17 cellular contexts compared by ENCODE assay signal in genomic region chr11:111566324-111566723, GRCh38. TPM values are rescaled to one million over a fixed set of nuclear protein-coding genes. Genes with fewer than 3 reads are reported as not detected.
DNase-seq lines count a peak whose midpoint lies in the region; ATAC-seq and TF ChIP-seq lines count a peak whose summit lies in the region.
"Had no signal": no experiment of that assay in that cellular context is flagged by ENCODE, and none has a peak within 500 bp of the region (broad histone marks: within the 10 kb centered on the region; RNA-seq: fewer than 3 reads in every experiment).

No MANE protein-coding gene starts in this region.

- H3K79me2 ChIP-seq in Loucy (ENCODE audit: insufficient read depth, low read length): no peaks in the 10 kb centered on the region

- no peaks in the 10 kb centered on the region for H3K9me3 ChIP-seq in Loucy (ENCODE audit: insufficient read depth, low read depth, low read length)
- H3K9me3 ChIP-seq: BLaER1 treated with 17β-estradiol and CSF1 and Interleukin-3, amounts not matched to agents 10 nM and 100 nM had no signal

- H3K27me3 ChIP-seq in Loucy (ENCODE audit: insufficient read depth, low read length, poor library complexity, severe bottlenecking): no peaks in the 10 kb centered on the region
- H3K27me3 ChIP-seq: BLaER1 treated with 17β-estradiol and CSF1 and Interleukin-3, amounts not matched to agents 10 nM and 100 nM had no signal

- ATAC-seq in GM18505 (IDR thresholded peaks at IDR 0.05; ENCODE audit: unreplicated experiment): no peak

- no peak overlapping the region for H3K4me2 ChIP-seq in Loucy (ENCODE audit: low read depth, low read length, poor library complexity, severe bottlenecking)
- H3K4me2 ChIP-seq: BLaER1 treated with 17β-estradiol and CSF1 and Interleukin-3, amounts not matched to agents 10 nM and 100 nM had no signal

- no peaks in the 10 kb centered on the region for H3K36me3 Mint-ChIP-seq in osteocyte (ENCODE audit: unreplicated experiment)
- no peaks in the 10 kb centered on the region for H3K36me3 Mint-ChIP-seq in glutamatergic neuron (ENCODE audit: unreplicated experiment)
- H3K36me3 Mint-ChIP-seq: CD8-positive, alpha-beta memory T cell had no signal

- H3K9me2 ChIP-seq in Loucy (replicated peaks; ENCODE audit: low read depth, low read length): no peaks in the 10 kb centered on the region

- H3K9ac ChIP-seq in Loucy (ENCODE audit: low read depth, low read length, poor library complexity, severe bottlenecking): no peak overlapping the region

- no peak overlapping the region for H3K4me3 ChIP-seq in Loucy (ENCODE audit: low read length, poor library complexity, severe bottlenecking)
- H3K4me3 ChIP-seq: BLaER1 treated with 17β-estradiol and CSF1 and Interleukin-3, amounts not matched to agents 10 nM and 100 nM had no signal

- H3K4me1 Mint-ChIP-seq in osteocyte (ENCODE audit: unreplicated experiment): peaks cover 22% of the 10 kb centered on the region
- peaks cover 9% of the 10 kb centered on the region for H3K4me1 Mint-ChIP-seq in glutamatergic neuron (ENCODE audit: low read depth, unreplicated experiment)
- H3K4me1 Mint-ChIP-seq: CD8-positive, alpha-beta memory T cell had no signal

- DNase-seq in NCI-H510A treated with DMSO at 0.1 percent for 48 hours (lab: John Stamatoyannopoulos, UW) (peak; percentile 29), NCI-H510A (lab: John Stamatoyannopoulos, UW) (no peak), cerebellar cortex (ENCODE audit: low spot score) (peak; percentile 24), osteocyte (ENCODE audit: extremely low spot score, unreplicated experiment) (no peak), DMS153 (lab: John Stamatoyannopoulos, UW) (no peak), glutamatergic neuron (no peak)
- DNase-seq: CD8-positive, alpha-beta memory T cell; DND-41; Kasumi-1; NCI-H1105 treated with DMSO at 0.1 percent for 48 hours; NCI-H2029; NCI-H524 treated with DMSO at 0.1 percent for 48 hours; NK-92 treated with Interleukin-12 subunit alpha and Interleukin-12 subunit beta, amount 100 ng/mL, for 24 hours; OCI-M1 had no signal

- H3K4me3 Mint-ChIP-seq in osteocyte (ENCODE audit: unreplicated experiment): no peak overlapping the region
- H3K4me3 Mint-ChIP-seq in glutamatergic neuron (ENCODE audit: unreplicated experiment): no peak overlapping the region
- H3K4me3 Mint-ChIP-seq: CD8-positive, alpha-beta memory T cell had no signal

- no peak for TF ChIP-seq POLR2A in GM18505 (IDR thresholded peaks at IDR 0.05; ENCODE audit: borderline replicate concordance, extremely low read depth, insufficient read depth, insufficient read length)

- peak overlapping the region; percentile 23 for H3K27ac Mint-ChIP-seq in osteocyte (ENCODE audit: unreplicated experiment)
- H3K27ac Mint-ChIP-seq in glutamatergic neuron (ENCODE audit: unreplicated experiment): no peak overlapping the region

- H3K36me3 ChIP-seq in Loucy (ENCODE audit: insufficient read depth, low read length): no peaks in the 10 kb centered on the region
- H3K36me3 ChIP-seq: BLaER1 treated with 17β-estradiol and CSF1 and Interleukin-3, amounts not matched to agents 10 nM and 100 nM had no signal

- TF ChIP-seq CTCF in Loucy (conservative IDR thresholded peaks at IDR 0.05; ENCODE audit: low read length) (no peak), osteocyte (IDR thresholded peaks at IDR 0.05) (no peak), glutamatergic neuron (IDR thresholded peaks at IDR 0.05; ENCODE audit: partially characterized antibody, unreplicated experiment) (no peak)

- H3K27me3 Mint-ChIP-seq in osteocyte (ENCODE audit: unreplicated experiment): no peaks in the 10 kb centered on the region
- H3K27me3 Mint-ChIP-seq in glutamatergic neuron (ENCODE audit: unreplicated experiment): peaks cover 1% of the 10 kb centered on the region

- peaks cover 23% of the 10 kb centered on the region for H3K4me1 ChIP-seq in Loucy (ENCODE audit: insufficient read depth, low read length, poor library complexity, severe bottlenecking)

- 0 out of 2 replicates have a peak overlapping the region, but pooled peaks have one; percentile 3 for H2AFZ ChIP-seq in Loucy (ENCODE audit: low read length)

- H3K9me3 Mint-ChIP-seq in osteocyte (ENCODE audit: unreplicated experiment) (no peaks in the 10 kb centered on the region), glutamatergic neuron (ENCODE audit: unreplicated experiment) (peaks cover 5% of the 10 kb centered on the region)
- H3K9me3 Mint-ChIP-seq: CD8-positive, alpha-beta memory T cell had no signal

- no peaks in the 10 kb centered on the region for H4K20me1 ChIP-seq in Loucy (ENCODE audit: insufficient read depth, low read length, poor library complexity, severe bottlenecking)
- H4K20me1 ChIP-seq: BLaER1 treated with 17β-estradiol and CSF1 and Interleukin-3, amounts not matched to agents 10 nM and 100 nM had no signal

- H3F3A ChIP-seq in Loucy (ENCODE audit: low read depth): 0 out of 2 replicates have a peak, but pooled peaks cover 1% of the 10 kb centered on the region

RNA-seq across cellular contexts. Expression of gene LAYN, which starts 25.8 kb away (rescaled TPM):
- total RNA-seq in osteocyte (12.8 and 13.0 TPM in 2 replicates), glutamatergic neuron (ENCODE audit: unreplicated experiment) (0.98 TPM)

RNA-seq across cellular contexts. Expression of gene SIK2, which starts 35.9 kb away (rescaled TPM):
- total RNA-seq in osteocyte: 19.0 and 21.9 TPM in 2 replicates
- total RNA-seq in glutamatergic neuron (ENCODE audit: unreplicated experiment): 10.1 TPM

RNA-seq across cellular contexts. Expression of gene HOATZ, which starts 51.7 kb away (rescaled TPM):
- not detected in 2 replicates for total RNA-seq in osteocyte
- total RNA-seq in glutamatergic neuron (ENCODE audit: unreplicated experiment): not detected
- total RNA-seq: CD8-positive, alpha-beta memory T cell had no signal

RNA-seq across cellular contexts. Expression of gene BTG4, which starts 54.1 kb away (rescaled TPM):
- not detected in 2 replicates for total RNA-seq in osteocyte
- not detected for total RNA-seq in glutamatergic neuron (ENCODE audit: unreplicated experiment)
- total RNA-seq: CD8-positive, alpha-beta memory T cell had no signal

Comparison
In these comparisons a context has a peak if more than half of its experiments do, and no peak if none do; other contexts are left out.
1. DNase-seq: peak in NCI-H510A treated with DMSO at 0.1 percent for 48 hours (single experiment) and cerebellar cortex (single experiment); none in NCI-H510A (single experiment), osteocyte (single experiment), DMS153 (single experiment) and glutamatergic neuron (single experiment).